ENCODE assay signal across 17 cellular contexts in genomic region chr19:33777753-33778088, GRCh38. TPM values are rescaled to one million over a fixed set of nuclear protein-coding genes. Genes with fewer than 3 reads are reported as not detected.
"Had no signal": no experiment of that assay in that cellular context is flagged by ENCODE, and none has a peak within 500 bp of the region (broad histone marks: within the 10 kb centered on the region; RNA-seq: fewer than 3 reads in every experiment).

No MANE protein-coding gene starts in this region.

- H3K27ac Mint-ChIP-seq: nephron; neural progenitor cell; stimulated activated naive B cell treated with anti-CD40 and anti-IgM and Interleukin-4, amounts not matched to agents 10 μg/mL and 1 μg/mL and 100 μg/mL, for 72 hours had no signal

- H3K4me3 ChIP-seq: hepatocyte, left lung, thyroid gland had no signal

- FAIRE-seq: islet of Langerhans had no signal

- H3K4me1 ChIP-seq: foreskin keratinocyte, neural progenitor cell, psoas muscle had no signal

- H3K9me3 ChIP-seq: esophagus muscularis mucosa, gastroesophageal sphincter, heart left ventricle, left lung, psoas muscle, spleen, stomach, thyroid gland had no signal

- H3K9ac ChIP-seq: neural progenitor cell had no signal

- H2AFZ ChIP-seq: hepatocyte had no signal

- H3K9me3 Mint-ChIP-seq: naive thymus-derived CD4-positive, alpha-beta T cell; nephron had no signal

- H3K36me3 ChIP-seq: esophagus muscularis mucosa, gastroesophageal sphincter, heart left ventricle, left lung, neural progenitor cell, spleen, stomach, thyroid gland had no signal

- H3K27ac ChIP-seq: coronary artery, esophagus muscularis mucosa, foreskin keratinocyte, gastroesophageal sphincter, heart left ventricle, hepatocyte, left lung, neural progenitor cell, psoas muscle, skin epidermis, spleen, stomach, thyroid gland had no signal

- H3K79me2 ChIP-seq: hepatocyte had no signal

- H3K27me3 ChIP-seq: thyroid gland had no signal

RNA-seq across cellular contexts. Expression of gene KCTD15, which starts 18.9 kb away (rescaled TPM):
- polyA plus RNA-seq: naive thymus-derived CD4-positive, alpha-beta T cell had no signal
